14 cellular contexts compared by ENCODE assay signal in genomic region chr2:43340066-43340465, GRCh38.
DNase-seq lines count a peak whose midpoint lies in the region; ATAC-seq and TF ChIP-seq lines count a peak whose summit lies in the region.
"Had no signal": no experiment of that assay in that cellular context is flagged by ENCODE, and none has a peak within 500 bp of the region (broad histone marks: within the 10 kb centered on the region; RNA-seq: fewer than 3 reads in every experiment).

No MANE protein-coding gene starts in this region.

- H3K4me2 ChIP-seq in OCI-LY7 (ENCODE audit: low read length): no peak overlapping the region

- no peaks in the 10 kb centered on the region for H3K36me3 ChIP-seq in RWPE2 (ENCODE audit: low read depth)
- H3K36me3 ChIP-seq in OCI-LY7 (ENCODE audit: insufficient read depth, low read length): no peaks in the 10 kb centered on the region

- no peaks in the 10 kb centered on the region for H4K20me1 ChIP-seq in OCI-LY7 (ENCODE audit: insufficient read depth, low read length)

- TF ChIP-seq CTCF in RWPE2 (IDR thresholded peaks at IDR 0.05; ENCODE audit: poor library complexity, severe bottlenecking) (no peak), fibroblast of mammary gland (conservative IDR thresholded peaks at IDR 0.05; ENCODE audit: control insufficient read depth, insufficient read depth, low read depth, low read length) (no peak), OCI-LY7 (conservative IDR thresholded peaks at IDR 0.05; ENCODE audit: low read length) (no peak)

- H3K4me1 ChIP-seq in RWPE2 (ENCODE audit: insufficient read depth, poor library complexity, severe bottlenecking): peaks cover 17% of the 10 kb centered on the region
- no peaks in the 10 kb centered on the region for H3K4me1 ChIP-seq in OCI-LY7 (ENCODE audit: insufficient read depth, low read length, poor library complexity, severe bottlenecking)

- peak overlapping the region; percentile 51 for H3K27ac ChIP-seq in RWPE2 (ENCODE audit: poor library complexity, severe bottlenecking)
- H3K27ac ChIP-seq in OCI-LY7 (ENCODE audit: low read depth, low read length, poor library complexity, severe bottlenecking): no peak overlapping the region
- H3K27ac ChIP-seq: C4-2B, VCaP had no signal

- H3K27me3 ChIP-seq in RWPE2 (ENCODE audit: insufficient read depth, poor library complexity, severe bottlenecking): no peaks in the 10 kb centered on the region

- ATAC-seq in RWPE2 (ENCODE audit: low read depth) (no peak), GM19351 (IDR thresholded peaks at IDR 0.05; ENCODE audit: unreplicated experiment) (no peak), GM18520 (IDR thresholded peaks at IDR 0.05; ENCODE audit: unreplicated experiment) (no peak)
- ATAC-seq: activated naive CD8-positive, alpha-beta T cell treated with anti-CD3 and anti-CD28 coated beads, Interleukin-2, amount 50 U/mL, for 24 hours; natural killer cell treated with Interleukin-12 subunit alpha and Interleukin-12 subunit beta and Interleukin-15 and Interleukin-18, amount 100 ng/mL, for 72 hours had no signal

- CTCF ChIA-PET in OCI-LY7 (lab: Charles Lee; ENCODE audit: unreplicated experiment): no interaction called here

- POLR2A ChIA-PET in OCI-LY7 (lab: Charles Lee): no interaction called here

- intact Hi-C loops in OCI-LY7 (cut with micrococcal nuclease; ENCODE audit: unreplicated experiment): no loop called here

- H3K9me3 ChIP-seq in RWPE2 (ENCODE audit: severe bottlenecking) (no peaks in the 10 kb centered on the region), OCI-LY7 (ENCODE audit: low read length) (no peaks in the 10 kb centered on the region)

- no peak overlapping the region for H2AFZ ChIP-seq in OCI-LY7 (ENCODE audit: low read length)

- no peaks in the 10 kb centered on the region for H3K9me2 ChIP-seq in OCI-LY7 (ENCODE audit: insufficient read depth, low read length)

- no peak overlapping the region for H3K4me3 ChIP-seq in RWPE2 (ENCODE audit: severe bottlenecking)
- H3K4me3 ChIP-seq in fibroblast of mammary gland (ENCODE audit: control insufficient read depth, low read depth, low read length): no peak overlapping the region
- no peak overlapping the region for H3K4me3 ChIP-seq in OCI-LY7 (ENCODE audit: low read depth, low read length, poor library complexity, severe bottlenecking)

- BruUV-seq in OCI-LY7 (replicated peaks; lab: Mats Ljungman, UMichigan): no TSS peak

- DNase-seq in AG20443 (ENCODE audit: low spot score): peak; percentile 81
- DNase-seq in RWPE2 (ENCODE audit: low spot score): no peak
- peak; percentile 88 for DNase-seq in fibroblast of mammary gland (ENCODE audit: low read depth)
- peak; percentile 80 for DNase-seq in renal cortical epithelial cell (ENCODE audit: low read depth)
- no peak for DNase-seq in OCI-LY7 (ENCODE audit: low spot score)
- DNase-seq in OCI-M2 (lab: John Stamatoyannopoulos, UW; ENCODE audit: unreplicated experiment): no peak
- DNase-seq: activated CD8-positive, alpha-beta memory T cell treated with anti-CD3 and anti-CD28 coated beads, Interleukin-2, amount 50 U/mL, for 4 hours; activated naive CD8-positive, alpha-beta T cell treated with anti-CD3 and anti-CD28 coated beads, Interleukin-2, amount 50 U/mL, for 24 hours; stimulated activated CD8-positive, alpha-beta memory T cell treated with anti-CD3 and anti-CD28 coated beads, Interleukin-4, amount 100 ng/mL, for 48 hours had no signal

- H3K79me2 ChIP-seq in OCI-LY7 (ENCODE audit: insufficient read depth, low read depth, low read length): no peaks in the 10 kb centered on the region

Comparison
In these comparisons a context has a peak if more than half of its experiments do, and no peak if none do; other contexts are left out.
1. DNase-seq: peak in AG20443 (single experiment), fibroblast of mammary gland (single experiment) and renal cortical epithelial cell (single experiment); none in RWPE2 (single experiment), OCI-LY7 (single experiment) and OCI-M2 (single experiment).